8 cellular contexts compared by ENCODE assay signal in the genomic region with DNA sequence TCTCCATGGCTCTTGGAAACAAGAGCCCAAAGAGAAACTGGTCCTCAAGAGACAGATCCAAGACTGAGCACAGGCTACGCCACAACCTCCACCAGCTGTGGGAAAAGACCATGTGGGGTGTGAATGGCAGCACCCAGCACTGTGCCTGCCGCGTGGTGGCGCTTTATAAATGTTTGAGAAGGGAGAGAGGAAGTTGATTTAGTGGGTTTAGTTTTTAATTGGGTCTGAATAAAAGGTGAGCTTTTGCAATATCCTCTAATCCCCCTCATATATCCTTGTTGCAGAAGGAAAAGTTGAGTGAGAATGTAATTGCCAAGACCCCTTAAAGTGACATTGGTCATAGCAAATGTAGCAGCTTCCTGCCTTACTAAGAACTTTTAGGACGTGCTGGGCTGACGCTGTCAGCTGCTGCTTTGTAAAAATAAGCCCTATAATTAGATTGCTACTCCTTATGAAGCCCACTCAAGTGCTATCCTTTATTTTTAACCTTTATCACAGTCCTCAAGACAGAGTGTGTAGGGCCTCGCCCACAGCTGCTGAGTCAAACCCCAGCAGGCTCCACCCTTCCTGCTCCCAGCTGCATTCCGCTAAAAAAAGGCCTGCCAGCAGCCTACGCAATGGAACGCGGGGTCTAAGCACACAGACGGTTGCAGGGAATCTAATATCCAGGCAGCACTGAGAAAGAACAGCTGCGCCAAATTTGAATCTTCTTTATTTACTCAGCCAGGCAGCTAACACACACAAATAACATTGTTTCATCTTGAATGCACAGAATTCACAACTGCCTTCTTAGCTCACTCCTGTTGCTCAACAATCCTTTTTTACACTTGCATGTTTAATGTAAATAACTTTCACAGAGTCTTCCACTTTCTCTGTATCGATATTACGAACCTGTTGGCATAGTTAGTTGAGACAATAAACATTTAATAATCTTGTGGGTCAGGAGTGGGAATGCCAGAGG. TPM values are rescaled to one million over a fixed set of nuclear protein-coding genes. Genes with fewer than 3 reads are reported as not detected.
DNase-seq lines count a peak whose midpoint lies in the region; ATAC-seq and TF ChIP-seq lines count a peak whose summit lies in the region.

No MANE protein-coding gene starts in this region.

- peaks cover 16% of the 10 kb centered on the region for H3K4me1 Mint-ChIP-seq in activated naive CD4-positive, alpha-beta T cell treated with anti-CD3 and anti-CD28 coated beads for 36 hours (ENCODE audit: low read depth)
- H3K4me1 Mint-ChIP-seq in osteocyte (ENCODE audit: unreplicated experiment), result peaks cover 27% of the 10 kb centered on the region

- TF ChIP-seq POLR2A in tibial nerve (IDR thresholded peaks at IDR 0.05), result peak in 1 of 2 donors; percentile 39

- CTCF ChIA-PET in activated naive CD4-positive, alpha-beta T cell treated with anti-CD3 and anti-CD28 coated beads for 36 hours (lab: Charles Lee), result interaction anchor here (0.6 to 3.6 kb wide), 34 partner anchors 8 to 1314 kb away, joined by 3 to 32 read pairs (median 4); partner anchors contain the start of genes CENPL, DARS2, KLHL20 and PRDX6

- TF ChIP-seq CTCF in osteocyte (IDR thresholded peaks at IDR 0.05), result peak; percentile 57
- peak; percentile 51 to 73 (median 68) for TF ChIP-seq CTCF in tibial nerve (IDR thresholded peaks at IDR 0.05)

- WGBS in tibial nerve, 2 donors, result 4 to 6% methylated on average over 15 of the region's 15 CpGs

- H3K4me3 ChIP-seq in tibial nerve, result peak overlapping the region in 2 of 4 donors; percentile 20 to 34

- no peaks in the 10 kb centered on the region for H3K36me3 ChIP-seq in tibial nerve

- no peaks in the 10 kb centered on the region for H3K27me3 ChIP-seq in tibial nerve

- no peaks in the 10 kb centered on the region for H3K27me3 Mint-ChIP-seq in activated naive CD4-positive, alpha-beta T cell treated with anti-CD3 and anti-CD28 coated beads for 36 hours (ENCODE audit: low read depth)
- H3K27me3 Mint-ChIP-seq in osteocyte (ENCODE audit: unreplicated experiment), result no peaks in the 10 kb centered on the region

- peak in 1 of 2 donors; percentile 79 for TF ChIP-seq EP300 in tibial nerve (IDR thresholded peaks at IDR 0.05)

- H3K27ac ChIP-seq in tibial nerve, result peak overlapping the region; percentile 81 to 94 (median 85)

- DNase-seq in CD1c-positive myeloid dendritic cell (ENCODE audit: extremely low spot score) (peak; percentile 85), HT-29 (ENCODE audit: low spot score) (peak; percentile 89), SIG-M5 (lab: John Stamatoyannopoulos, UW) (peak; percentile 29), glomerular visceral epithelial cell (ENCODE audit: extremely low spot score) (peak; percentile 69), osteocyte (ENCODE audit: extremely low spot score, unreplicated experiment) (peak; percentile 86), tibial nerve (ENCODE audit: low spot score in 2 of 2) (peak; percentile 80 to 86)
- peak; percentile 86 for DNase-seq in activated naive CD4-positive, alpha-beta T cell treated with anti-CD3 and anti-CD28 coated beads for 36 hours

- H3K27ac Mint-ChIP-seq in activated naive CD4-positive, alpha-beta T cell treated with anti-CD3 and anti-CD28 coated beads for 36 hours, result peak overlapping the region; percentile 43
- peak overlapping the region; percentile 89 for H3K27ac Mint-ChIP-seq in osteocyte (ENCODE audit: unreplicated experiment)

- no peaks in the 10 kb centered on the region for H3K9me3 Mint-ChIP-seq in activated naive CD4-positive, alpha-beta T cell treated with anti-CD3 and anti-CD28 coated beads for 36 hours
- no peaks in the 10 kb centered on the region for H3K9me3 Mint-ChIP-seq in osteocyte (ENCODE audit: unreplicated experiment)

- peaks cover 0 to 30% (median 15%) of the 10 kb centered on the region in 4 donors for H3K4me1 ChIP-seq in tibial nerve

- H3K9me3 ChIP-seq in tibial nerve, result no peaks in the 10 kb centered on the region

- intact Hi-C loops in activated naive CD4-positive, alpha-beta T cell treated with anti-CD3 and anti-CD28 coated beads for 36 hours (cut with micrococcal nuclease), result loop anchor here (1.0 to 5.0 kb wide), 4 partner anchors 199 to 788 kb away; partner anchors contain the start of gene RABGAP1L

- peak overlapping the region; percentile 42 for H3K4me3 Mint-ChIP-seq in activated naive CD4-positive, alpha-beta T cell treated with anti-CD3 and anti-CD28 coated beads for 36 hours
- peak overlapping the region; percentile 24 for H3K4me3 Mint-ChIP-seq in osteocyte (ENCODE audit: unreplicated experiment)

- H3K36me3 Mint-ChIP-seq in activated naive CD4-positive, alpha-beta T cell treated with anti-CD3 and anti-CD28 coated beads for 36 hours (ENCODE audit: low read depth), result no peaks in the 10 kb centered on the region
- no peaks in the 10 kb centered on the region for H3K36me3 Mint-ChIP-seq in osteocyte (ENCODE audit: unreplicated experiment)

- peak; percentile 71 for ATAC-seq in GM19452 (IDR thresholded peaks at IDR 0.05; ENCODE audit: unreplicated experiment)

RNA-seq across cellular contexts. Expression of gene PRDX6, which starts 47.3 kb away (rescaled TPM):
- 107 and 112 TPM in 2 replicates for total RNA-seq in HT-29 (2014; rRNA removed; shearing (Covaris generic))
- 100 to 1,000 TPM; 147 to 150 TPM for total RNA-seq in activated naive CD4-positive, alpha-beta T cell treated with anti-CD3 and anti-CD28 coated beads for 36 hours
- total RNA-seq in osteocyte (146 and 148 TPM in 2 replicates), tibial nerve (100 to 1,000 TPM; 285 to 478 (median 439) TPM)

Comparison
In these comparisons a context has a peak if more than half of its experiments do, and no peak if none do; other contexts are left out.
1. DNase-seq: peak in every context shown above with its lines; median percentile 89 in HT-29; 86 in activated naive CD4-positive, alpha-beta T cell treated with anti-CD3 and anti-CD28 coated beads for 36 hours; 86 in osteocyte; 85 in CD1c-positive myeloid dendritic cell; 83 in tibial nerve; 69 in glomerular visceral epithelial cell; 29 in SIG-M5.